ENCODE assay signal across 26 cellular contexts in genomic region chrX:54812306-54812705, GRCh38. TPM values are rescaled to one million over a fixed set of nuclear protein-coding genes. Genes with fewer than 3 reads are reported as not detected.
DNase-seq lines count a peak whose midpoint lies in the region; ATAC-seq, FAIRE-seq and TF ChIP-seq lines count a peak whose summit lies in the region.
"Had no signal": no experiment of that assay in that cellular context is flagged by ENCODE, and none has a peak within 500 bp of the region (broad histone marks: within the 10 kb centered on the region; RNA-seq: fewer than 3 reads in every experiment).

No MANE protein-coding gene starts in this region.

- peaks cover 17% of the 10 kb centered on the region for H3K4me1 Mint-ChIP-seq in neural crest cell

- peak; percentile 96 for FAIRE-seq in bronchial epithelial cell (lab: Jason Lieb, UNC)
- FAIRE-seq: A204.1, G401.6, GM18507 had no signal

- H3K9me3 Mint-ChIP-seq in neural crest cell = peaks cover 3% of the 10 kb centered on the region
- H3K9me3 Mint-ChIP-seq: CD4-positive, CD25-positive, alpha-beta regulatory T cell; CD8-positive, alpha-beta memory T cell had no signal

- H3K27ac Mint-ChIP-seq in neural crest cell (ENCODE audit: unreplicated experiment) = no peak overlapping the region
- H3K27ac Mint-ChIP-seq: CD4-positive, alpha-beta memory T cell; CD4-positive, CD25-positive, alpha-beta regulatory T cell had no signal

- H3K4me3 ChIP-seq in bronchial epithelial cell (ENCODE audit: low read depth, low read length) = no peak overlapping the region
- H3K4me3 ChIP-seq: BLaER1 had no signal

- DNase-seq in ELF-1 (ENCODE audit: low read depth, low spot score) = peak; percentile 0
- DNase-seq in bronchial epithelial cell (ENCODE audit: low read depth) = no peak
- DNase-seq in neural crest cell (ENCODE audit: low read depth, low spot score) = no peak
- no peak for DNase-seq in A172 (ENCODE audit: low spot score)
- DNase-seq: ACHN; BE2C; C1 segment of cervical spinal cord; CD4-positive, alpha-beta memory T cell; CD4-positive, CD25-positive, alpha-beta regulatory T cell; CD8-positive, alpha-beta memory T cell; COR-L47; DMS 273 treated with DMSO at 0.1 percent for 48 hours; DMS153; DMS53; DMS79; DND-41; EL; GF-D8 had no signal

- no peaks in the 10 kb centered on the region for H3K27me3 ChIP-seq in bronchial epithelial cell (ENCODE audit: control insufficient read depth, insufficient read depth, low read length)
- H3K27me3 ChIP-seq: BE2C had no signal

- TF ChIP-seq CTCF in bronchial epithelial cell (IDR thresholded peaks at IDR 0.05; ENCODE audit: insufficient read depth, low read length, severe bottlenecking) = no peak
- no peak for TF ChIP-seq CTCF in neural crest cell (conservative IDR thresholded peaks at IDR 0.05)

- H3K27me3 Mint-ChIP-seq in neural crest cell (ENCODE audit: low read depth) = peaks cover 6% of the 10 kb centered on the region
- H3K27me3 Mint-ChIP-seq: CD4-positive, alpha-beta memory T cell had no signal

- ATAC-seq in GM18505 (IDR thresholded peaks at IDR 0.05; ENCODE audit: unreplicated experiment) (no peak), HG02970 (IDR thresholded peaks at IDR 0.05; ENCODE audit: low FRiP score, unreplicated experiment) (no peak)

- TF ChIP-seq POLR2A in GM18505 (IDR thresholded peaks at IDR 0.05; ENCODE audit: borderline replicate concordance, extremely low read depth, insufficient read depth, insufficient read length) = no peak

- peaks cover 11% of the 10 kb centered on the region for H3K36me3 ChIP-seq in bronchial epithelial cell (ENCODE audit: control insufficient read depth, insufficient read depth, low read length)

- peaks cover 38% of the 10 kb centered on the region for H3K36me3 Mint-ChIP-seq in neural crest cell (ENCODE audit: low read depth)

- peak overlapping the region; percentile 48 for H3K4me3 Mint-ChIP-seq in neural crest cell
- H3K4me3 Mint-ChIP-seq: CD4-positive, alpha-beta memory T cell; CD8-positive, alpha-beta memory T cell had no signal

RNA-seq across cellular contexts. Expression of gene MAGED2, which starts 4.8 kb away (rescaled TPM):
- total RNA-seq in bronchial epithelial cell (52.1 and 61.7 TPM in 2 replicates), neural crest cell (238 and 259 TPM in 2 replicates)
- 130 and 139 TPM in 2 replicates for total RNA-seq in A172 (2014; rRNA removed; shearing (Covaris generic))

RNA-seq across cellular contexts. Expression of gene ITIH6, which starts 14.3 kb away (rescaled TPM):
- total RNA-seq in bronchial epithelial cell = not detected in 2 replicates
- total RNA-seq in neural crest cell = 0.05 and 0.30 TPM in 2 replicates
- not detected in 2 replicates for total RNA-seq in A172 (2014; rRNA removed; shearing (Covaris generic))
- total RNA-seq: A673; CD4-positive, alpha-beta memory T cell; CD4-positive, CD25-positive, alpha-beta regulatory T cell; CD8-positive, alpha-beta memory T cell; Daoy had no signal
